Comparison of ENCODE assay signal across 12 cellular contexts in genomic region chr3:48596676-48597407, GRCh38. TPM values are rescaled to one million over a fixed set of nuclear protein-coding genes. Genes with fewer than 3 reads are reported as not detected.
DNase-seq lines count a peak whose midpoint lies in the region; ATAC-seq and TF ChIP-seq lines count a peak whose summit lies in the region.
"Had no signal": no experiment of that assay in that cellular context is flagged by ENCODE, and none has a peak within 500 bp of the region (broad histone marks: within the 10 kb centered on the region; RNA-seq: fewer than 3 reads in every experiment).

No MANE protein-coding gene starts in this region.

- no peaks in the 10 kb centered on the region for H3K9me3 Mint-ChIP-seq in CD4-positive, alpha-beta T cell
- H3K9me3 Mint-ChIP-seq in natural killer cell = no peaks in the 10 kb centered on the region
- no peaks in the 10 kb centered on the region for H3K9me3 Mint-ChIP-seq in activated T-cell treated with anti-CD3 and anti-CD28 coated beads, Interleukin-2, amount 50 U/mL, for 24 hours

- intact Hi-C loops in CD4-positive, alpha-beta T cell (cut with DNase I, micrococcal nuclease) = no loop called here
- intact Hi-C loops in ascending aorta (cut with DNase I) = loop anchor here (5.0 kb wide), 1 partner anchor 40 kb away; the partner anchor contains the start of gene SLC26A6
- intact Hi-C loops in natural killer cell (cut with micrococcal nuclease) = no loop called here

- POLR2A ChIA-PET in CD4-positive, alpha-beta T cell (lab: Charles Lee) = no interaction called here

- H3K4me1 Mint-ChIP-seq in CD4-positive, alpha-beta T cell (ENCODE audit: low read depth) = peaks cover 6% of the 10 kb centered on the region
- peaks cover 0 to 18% of the 10 kb centered on the region in 2 donors for H3K4me1 Mint-ChIP-seq in natural killer cell
- H3K4me1 Mint-ChIP-seq in activated T-cell treated with anti-CD3 and anti-CD28 coated beads, Interleukin-2, amount 50 U/mL, for 24 hours (ENCODE audit: low read depth) = peaks cover 6% of the 10 kb centered on the region
- H3K4me1 Mint-ChIP-seq: activated CD4-positive, alpha-beta T cell treated with anti-CD3 and anti-CD28 coated beads for 36 hours had no signal

- peaks cover 31% of the 10 kb centered on the region for H3K27me3 Mint-ChIP-seq in CD4-positive, alpha-beta T cell
- peaks cover 7 to 15% of the 10 kb centered on the region in 2 donors for H3K27me3 Mint-ChIP-seq in natural killer cell (ENCODE audit: low read depth in 2 of 2)
- H3K27me3 Mint-ChIP-seq in activated T-cell treated with anti-CD3 and anti-CD28 coated beads, Interleukin-2, amount 50 U/mL, for 24 hours = peaks cover 30% of the 10 kb centered on the region

- CTCF ChIA-PET in CD4-positive, alpha-beta T cell (lab: Charles Lee) = no interaction called here

- H3K4me3 ChIP-seq in ascending aorta = no peak overlapping the region

- no peak overlapping the region for H3K27ac ChIP-seq in CD4-positive, alpha-beta T cell (ENCODE audit: low read depth, low read length)
- H3K27ac ChIP-seq in ascending aorta = peak overlapping the region; percentile 94 to 95
- H3K27ac ChIP-seq: C4-2B had no signal

- DNase-seq in CD4-positive, alpha-beta T cell = no peak
- DNase-seq in ascending aorta (ENCODE audit: low spot score in 2 of 2) = no peak
- DNase-seq in natural killer cell = no peak
- no peak for DNase-seq in activated T-cell treated with anti-CD3 and anti-CD28 coated beads, Interleukin-2, amount 50 U/mL, for 24 hours
- DNase-seq: activated CD4-positive, alpha-beta T cell treated with anti-CD3 and anti-CD28 coated beads for 36 hours; NCI-H2081 had no signal

- H3K36me3 ChIP-seq in ascending aorta = peaks cover 28 to 37% of the 10 kb centered on the region in 2 donors

- H3K9me3 ChIP-seq in CD4-positive, alpha-beta T cell (ENCODE audit: control insufficient read depth, low read length) = no peaks in the 10 kb centered on the region
- H3K9me3 ChIP-seq in ascending aorta = no peaks in the 10 kb centered on the region

- peaks cover 24 to 50% of the 10 kb centered on the region in 2 donors for H3K4me1 ChIP-seq in ascending aorta

- no peak overlapping the region for H3K27ac Mint-ChIP-seq in CD4-positive, alpha-beta T cell
- peak overlapping the region; percentile 13 to 55 for H3K27ac Mint-ChIP-seq in natural killer cell
- no peak overlapping the region for H3K27ac Mint-ChIP-seq in activated T-cell treated with anti-CD3 and anti-CD28 coated beads, Interleukin-2, amount 50 U/mL, for 24 hours
- H3K27ac Mint-ChIP-seq: activated CD4-positive, alpha-beta T cell treated with anti-CD3 and anti-CD28 coated beads for 36 hours had no signal

- H3K36me3 Mint-ChIP-seq in CD4-positive, alpha-beta T cell (ENCODE audit: low read depth) = peaks cover 47% of the 10 kb centered on the region
- no peaks in the 10 kb centered on the region for H3K36me3 Mint-ChIP-seq in natural killer cell
- peaks cover 41% of the 10 kb centered on the region for H3K36me3 Mint-ChIP-seq in activated T-cell treated with anti-CD3 and anti-CD28 coated beads, Interleukin-2, amount 50 U/mL, for 24 hours (ENCODE audit: low read depth)

- no peak for TF ChIP-seq CTCF in CD4-positive, alpha-beta T cell (IDR thresholded peaks at IDR 0.05)
- TF ChIP-seq CTCF in ascending aorta (IDR thresholded peaks at IDR 0.05) (no peak), natural killer cell (IDR thresholded peaks at IDR 0.05) (no peak)

- ATAC-seq in CD4-positive, alpha-beta T cell (ENCODE audit: poor library complexity) = peak; percentile 9
- ATAC-seq in natural killer cell (no peak), HG03457 (IDR thresholded peaks at IDR 0.05; ENCODE audit: unreplicated experiment) (no peak), HG03025 (IDR thresholded peaks at IDR 0.05; ENCODE audit: low FRiP score, unreplicated experiment) (no peak)
- ATAC-seq: activated CD4-positive, alpha-beta T cell treated with anti-CD3 and anti-CD28 coated beads for 36 hours had no signal

- H3K4me3 Mint-ChIP-seq in CD4-positive, alpha-beta T cell = no peak overlapping the region
- H3K4me3 Mint-ChIP-seq in natural killer cell = no peak overlapping the region
- no peak overlapping the region for H3K4me3 Mint-ChIP-seq in activated T-cell treated with anti-CD3 and anti-CD28 coated beads, Interleukin-2, amount 50 U/mL, for 24 hours
- H3K4me3 Mint-ChIP-seq: activated CD4-positive, alpha-beta T cell treated with anti-CD3 and anti-CD28 coated beads for 36 hours had no signal

- peaks cover 33% of the 10 kb centered on the region for H3K27me3 ChIP-seq in CD4-positive, alpha-beta T cell (ENCODE audit: control insufficient read depth, insufficient read depth, low read length)
- no peaks in the 10 kb centered on the region for H3K27me3 ChIP-seq in ascending aorta

RNA-seq across cellular contexts. Expression of gene COL7A1, which starts 1.7 kb away (rescaled TPM):
- total RNA-seq in CD4-positive, alpha-beta T cell = under 1 TPM; 0.73 to 0.93 TPM
- 22.2 TPM for total RNA-seq in ascending aorta
- total RNA-seq in natural killer cell = 1 to 10 TPM in 2 of 3 donors, under 1 TPM in 1; 0.54 to 1.7 (median 1.4) TPM

RNA-seq across cellular contexts. Expression of gene UQCRC1, which starts 12.6 kb away (rescaled TPM):
- 10 to 100 TPM; 74.1 to 75.5 TPM for total RNA-seq in CD4-positive, alpha-beta T cell
- total RNA-seq in ascending aorta = 193 TPM
- 100 to 1,000 TPM; 117 to 139 (median 124) TPM for total RNA-seq in natural killer cell

RNA-seq across cellular contexts. Expression of gene TMEM89, which starts 24.7 kb away (rescaled TPM):
- total RNA-seq in CD4-positive, alpha-beta T cell = not detected
- not detected for total RNA-seq in ascending aorta
- not detected for total RNA-seq in natural killer cell
- total RNA-seq: endothelial cell of umbilical vein, renal cortical epithelial cell, RPMI7951 had no signal

RNA-seq across cellular contexts. Expression of gene UCN2, which starts 33.3 kb away (rescaled TPM):
- total RNA-seq in CD4-positive, alpha-beta T cell = not detected
- total RNA-seq in ascending aorta (not detected), natural killer cell (not detected)
- total RNA-seq: activated CD4-positive, alpha-beta T cell treated with anti-CD3 and anti-CD28 coated beads for 36 hours; endothelial cell of umbilical vein had no signal

RNA-seq across cellular contexts. Expression of gene SLC26A6, which starts 38.4 kb away (rescaled TPM):
- total RNA-seq in CD4-positive, alpha-beta T cell = 10 to 100 TPM; 13.5 to 14.4 TPM
- 28.1 TPM for total RNA-seq in ascending aorta
- 10 to 100 TPM; 25.8 to 37.6 (median 32.3) TPM for total RNA-seq in natural killer cell

Comparison
In these comparisons a context has a peak if more than half of its experiments do, and no peak if none do; other contexts are left out.
1. H3K27ac Mint-ChIP-seq: peak in natural killer cell (2 of 2); none in CD4-positive, alpha-beta T cell (single experiment) and activated T-cell treated with anti-CD3 and anti-CD28 coated beads, Interleukin-2, amount 50 U/mL, for 24 hours (single experiment).